29 cellular contexts compared by ENCODE assay signal in the genomic region with DNA sequence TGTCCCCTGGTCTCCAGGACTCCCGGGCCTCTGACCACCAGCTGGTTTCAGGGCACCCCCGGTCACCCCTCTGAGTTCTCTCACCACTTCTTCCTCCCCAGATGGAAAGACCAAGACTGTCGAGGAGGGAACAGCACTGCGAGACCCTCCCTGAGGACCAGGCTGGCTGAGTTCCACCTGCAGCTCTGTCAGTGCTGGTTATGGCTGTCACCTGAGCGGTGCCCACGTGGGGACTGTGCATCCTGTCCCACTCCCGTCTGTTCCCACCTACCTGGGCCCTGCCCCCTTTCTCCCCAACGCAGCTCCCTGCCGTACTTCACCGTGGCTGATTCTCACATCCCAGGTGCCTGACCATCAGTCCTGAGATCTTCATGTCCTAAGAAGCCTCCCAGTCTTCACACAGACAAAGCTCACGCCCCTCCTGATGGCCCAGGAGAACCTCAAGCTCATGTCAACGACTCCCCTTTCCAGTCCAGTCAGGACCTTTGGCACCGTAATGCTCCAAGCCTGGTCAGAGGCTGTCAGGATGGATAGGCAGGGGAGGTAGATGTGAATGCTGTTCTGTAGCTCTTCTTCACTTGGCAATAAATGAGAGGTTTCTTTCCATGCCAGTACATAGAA.
DNase-seq lines count a peak whose midpoint lies in the region; ATAC-seq, FAIRE-seq and TF ChIP-seq lines count a peak whose summit lies in the region.
"Had no signal": no experiment of that assay in that cellular context is flagged by ENCODE, and none has a peak within 500 bp of the region (broad histone marks: within the 10 kb centered on the region; RNA-seq: fewer than 3 reads in every experiment).

No MANE protein-coding gene starts in this region.

- ATAC-seq in A549 (peak; percentile 13 to 22; a peak in 3 of 6 replicates), DND-41 (ENCODE audit: insufficient read depth, low read depth) (no peak), naive B cell (ENCODE audit: low read depth in 2 of 2) (no peak), HG03045 (IDR thresholded peaks at IDR 0.05; ENCODE audit: unreplicated experiment) (no peak)
- ATAC-seq in central memory CD8-positive, alpha-beta T cell (replicated peaks; ENCODE audit: extremely low read depth, poor library complexity, severe bottlenecking) = no peak
- ATAC-seq: esophagus mucosa, left cardiac atrium, psoas muscle had no signal

- H2AFZ ChIP-seq in DND-41 (ENCODE audit: low read depth, low read length) = no peak overlapping the region

- no peaks in the 10 kb centered on the region for H3K36me3 Mint-ChIP-seq in central memory CD8-positive, alpha-beta T cell (ENCODE audit: insufficient read depth)
- H3K36me3 Mint-ChIP-seq in naive B cell = peaks cover 0 to 8% of the 10 kb centered on the region in 2 donors
- H3K36me3 Mint-ChIP-seq: activated CD4-positive, alpha-beta memory T cell treated with anti-CD3 and anti-CD28 coated beads for 36 hours; activated naive CD8-positive, alpha-beta T cell had no signal

- POLR2A ChIA-PET in A549 (lab: Yijun Ruan, JAX) = no interaction called here

- H4K20me1 ChIP-seq in DND-41 (ENCODE audit: insufficient read depth, low read length) = no peaks in the 10 kb centered on the region
- H4K20me1 ChIP-seq: BLaER1 treated with 17β-estradiol and CSF1 and Interleukin-3, amounts not matched to agents 10 nM and 100 nM had no signal

- WGBS in A549 (ENCODE audit: missing lambda C conversion rate) = 49% methylated on average over 13 of the region's 13 CpGs

- no peak for TF ChIP-seq EP300 in A549 (IDR thresholded peaks at IDR 0.05)

- TF ChIP-seq POLR2A in A549 (IDR thresholded peaks at IDR 0.05; ENCODE audit: low read length) = no peak

- H3K27me3 ChIP-seq in DND-41 (ENCODE audit: insufficient read depth, low read length, poor library complexity) = no peaks in the 10 kb centered on the region
- H3K27me3 ChIP-seq: BLaER1 treated with 17β-estradiol and CSF1 and Interleukin-3, amounts not matched to agents 10 nM and 100 nM; Peyer's patch had no signal

- H3K4me1 ChIP-seq in A549 (no peaks in the 10 kb centered on the region), DND-41 (ENCODE audit: insufficient read depth, low read length) (no peaks in the 10 kb centered on the region)
- H3K4me1 ChIP-seq: Caco-2, heart left ventricle, Peyer's patch, psoas muscle, tibial artery had no signal

- H3K9ac ChIP-seq in DND-41 (ENCODE audit: low read depth, low read length) = no peak overlapping the region
- H3K9ac ChIP-seq: BLaER1 treated with 17β-estradiol and CSF1 and Interleukin-3, amounts not matched to agents 10 nM and 100 nM had no signal

- peaks cover 5% of the 10 kb centered on the region for H3K4me1 Mint-ChIP-seq in central memory CD8-positive, alpha-beta T cell
- H3K4me1 Mint-ChIP-seq in naive B cell = peaks cover 29 to 54% (median 44%) of the 10 kb centered on the region in 3 donors
- H3K4me1 Mint-ChIP-seq: endodermal cell had no signal

- H3K9me3 Mint-ChIP-seq in central memory CD8-positive, alpha-beta T cell = no peaks in the 10 kb centered on the region
- H3K9me3 Mint-ChIP-seq in naive B cell = peaks cover 0 to 9% (median 2%) of the 10 kb centered on the region in 7 donors
- H3K9me3 Mint-ChIP-seq: activated CD4-positive, alpha-beta memory T cell treated with anti-CD3 and anti-CD28 coated beads for 36 hours; activated T-helper 2 cell treated with anti-CD3 and anti-CD28 coated beads, Interferon-gamma antibody, Interleukin-2, Interleukin-4, amounts not matched to agents 10 μg/mL and 5 μg/mL and 100 μg/mL, durations not matched to agents 14 hours and 24 hours and 36 hours; endodermal cell; HFFc6 had no signal

- DNase-seq in A549 (ENCODE audit: low read depth in 1 of 2, low spot score in 1 of 2) = no peak
- peak; percentile 3 for DNase-seq in DND-41
- DNase-seq in central memory CD8-positive, alpha-beta T cell (ENCODE audit: low spot score in 2 of 2) = no peak
- no peak for DNase-seq in naive B cell
- no peak for DNase-seq in NK-92 (lab: John Stamatoyannopoulos, UW; ENCODE audit: unreplicated experiment)
- no peak for DNase-seq in GF-D8 (lab: John Stamatoyannopoulos, UW)
- DNase-seq: activated CD4-positive, alpha-beta memory T cell treated with anti-CD3 and anti-CD28 coated beads for 36 hours; DMS79 treated with DMSO at 0.1 percent for 48 hours; endodermal cell; foreskin fibroblast; heart left ventricle; HFFc6; left cardiac atrium; NCI-H1105; NCI-H2029; NCI-H226; NCI-H69; nucleus accumbens; psoas muscle; SIG-M5; tibial artery had no signal

- TF ChIP-seq CTCF in A549 (IDR thresholded peaks at IDR 0.05) = no peak
- no peak for TF ChIP-seq CTCF in DND-41 (IDR thresholded peaks at IDR 0.05; ENCODE audit: borderline replicate concordance, extremely low read depth, low read length, poor library complexity, severe bottlenecking)

- no peak overlapping the region for H3K4me3 Mint-ChIP-seq in central memory CD8-positive, alpha-beta T cell
- peak overlapping the region in 2 of 8 donors; percentile 42 to 79 for H3K4me3 Mint-ChIP-seq in naive B cell
- H3K4me3 Mint-ChIP-seq: activated CD4-positive, alpha-beta memory T cell treated with anti-CD3 and anti-CD28 coated beads for 36 hours; activated naive CD8-positive, alpha-beta T cell; endodermal cell; HFFc6 had no signal

- H3K27ac Mint-ChIP-seq in central memory CD8-positive, alpha-beta T cell (ENCODE audit: low read depth) = peak overlapping the region; percentile 11
- peak overlapping the region; percentile 6 to 94 (median 68) for H3K27ac Mint-ChIP-seq in naive B cell
- H3K27ac Mint-ChIP-seq: activated CD4-positive, alpha-beta memory T cell treated with anti-CD3 and anti-CD28 coated beads for 36 hours; activated naive CD8-positive, alpha-beta T cell; activated T-helper 2 cell treated with anti-CD3 and anti-CD28 coated beads, Interferon-gamma antibody, Interleukin-2, Interleukin-4, amounts not matched to agents 10 μg/mL and 5 μg/mL and 100 μg/mL, durations not matched to agents 14 hours and 24 hours and 36 hours; endodermal cell; HFFc6 had no signal

- TF ChIP-seq RAD21 in A549 (conservative IDR thresholded peaks at IDR 0.05 in 1 of 2, IDR thresholded peaks at IDR 0.05 in 1 of 2) = no peak

- FAIRE-seq in A549 (lab: Jason Lieb, UNC) = no peak
- FAIRE-seq: astrocyte had no signal

- no peaks in the 10 kb centered on the region for H3K36me3 ChIP-seq in DND-41 (ENCODE audit: insufficient read depth, low read length)
- H3K36me3 ChIP-seq: heart left ventricle, Peyer's patch, tibial artery had no signal

- H3K4me2 ChIP-seq in A549 (no peak overlapping the region), DND-41 (ENCODE audit: insufficient read depth, low read length) (no peak overlapping the region)
- H3K4me2 ChIP-seq: BLaER1 treated with 17β-estradiol and CSF1 and Interleukin-3, amounts not matched to agents 10 nM and 100 nM had no signal

- H3K27me3 Mint-ChIP-seq in central memory CD8-positive, alpha-beta T cell = peaks cover 29% of the 10 kb centered on the region
- no peaks in the 10 kb centered on the region for H3K27me3 Mint-ChIP-seq in naive B cell
- H3K27me3 Mint-ChIP-seq: activated CD4-positive, alpha-beta memory T cell treated with anti-CD3 and anti-CD28 coated beads for 36 hours; activated naive CD8-positive, alpha-beta T cell had no signal

- H3K4me3 ChIP-seq in A549 (no peak overlapping the region), DND-41 (ENCODE audit: low read depth in 1 of 2, low read length in 2 of 2) (no peak overlapping the region)
- H3K4me3 ChIP-seq: BLaER1 treated with 17β-estradiol and CSF1 and Interleukin-3, amounts not matched to agents 10 nM and 100 nM; heart left ventricle; Peyer's patch; psoas muscle; tibial artery had no signal

- no peaks in the 10 kb centered on the region for H3K9me3 ChIP-seq in A549
- H3K9me3 ChIP-seq in DND-41 (ENCODE audit: insufficient read depth, low read length, severe bottlenecking) = no peaks in the 10 kb centered on the region
- H3K9me3 ChIP-seq: Caco-2, heart left ventricle, Peyer's patch, psoas muscle, tibial artery had no signal

- CTCF ChIA-PET in A549 (lab: Yijun Ruan, JAX) = interaction anchor here (0.5 to 1.1 kb wide), 5 partner anchors 11 to 54 kb away, joined by 3 to 5 read pairs (median 3); no protein-coding TSS in a partner anchor

- H3K27ac ChIP-seq in A549 (no peak overlapping the region), DND-41 (ENCODE audit: low read length) (no peak overlapping the region)
- H3K27ac ChIP-seq: BLaER1 treated with 17β-estradiol and CSF1 and Interleukin-3, amounts not matched to agents 10 nM and 100 nM; heart left ventricle; Peyer's patch; psoas muscle; tibial artery had no signal

- H3K79me2 ChIP-seq in DND-41 (ENCODE audit: insufficient read depth, low read length) = no peaks in the 10 kb centered on the region

TF ChIP-seq in A549, 52 proteins besides CTCF, POLR2A, EP300 and RAD21:
- TF ChIP-seq, protein P1, sequence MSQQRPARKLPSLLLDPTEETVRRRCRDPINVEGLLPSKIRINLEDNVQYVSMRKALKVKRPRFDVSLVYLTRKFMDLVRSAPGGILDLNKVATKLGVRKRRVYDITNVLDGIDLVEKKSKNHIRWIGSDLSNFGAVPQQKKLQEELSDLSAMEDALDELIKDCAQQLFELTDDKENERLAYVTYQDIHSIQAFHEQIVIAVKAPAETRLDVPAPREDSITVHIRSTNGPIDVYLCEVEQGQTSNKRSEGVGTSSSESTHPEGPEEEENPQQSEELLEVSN (IDR thresholded peaks at IDR 0.05; ENCODE audit: borderline replicate concordance, low read depth) = no peak

Comparison
In these comparisons a context has a peak if more than half of its experiments do, and no peak if none do; other contexts are left out.
1. ATAC-seq: peak in A549 (2 of 2); none in DND-41 (single experiment), central memory CD8-positive, alpha-beta T cell (single experiment), naive B cell (0 of 2) and HG03045 (single experiment).